Comparison of ENCODE assay signal across 1 cellular context in the genomic region with DNA sequence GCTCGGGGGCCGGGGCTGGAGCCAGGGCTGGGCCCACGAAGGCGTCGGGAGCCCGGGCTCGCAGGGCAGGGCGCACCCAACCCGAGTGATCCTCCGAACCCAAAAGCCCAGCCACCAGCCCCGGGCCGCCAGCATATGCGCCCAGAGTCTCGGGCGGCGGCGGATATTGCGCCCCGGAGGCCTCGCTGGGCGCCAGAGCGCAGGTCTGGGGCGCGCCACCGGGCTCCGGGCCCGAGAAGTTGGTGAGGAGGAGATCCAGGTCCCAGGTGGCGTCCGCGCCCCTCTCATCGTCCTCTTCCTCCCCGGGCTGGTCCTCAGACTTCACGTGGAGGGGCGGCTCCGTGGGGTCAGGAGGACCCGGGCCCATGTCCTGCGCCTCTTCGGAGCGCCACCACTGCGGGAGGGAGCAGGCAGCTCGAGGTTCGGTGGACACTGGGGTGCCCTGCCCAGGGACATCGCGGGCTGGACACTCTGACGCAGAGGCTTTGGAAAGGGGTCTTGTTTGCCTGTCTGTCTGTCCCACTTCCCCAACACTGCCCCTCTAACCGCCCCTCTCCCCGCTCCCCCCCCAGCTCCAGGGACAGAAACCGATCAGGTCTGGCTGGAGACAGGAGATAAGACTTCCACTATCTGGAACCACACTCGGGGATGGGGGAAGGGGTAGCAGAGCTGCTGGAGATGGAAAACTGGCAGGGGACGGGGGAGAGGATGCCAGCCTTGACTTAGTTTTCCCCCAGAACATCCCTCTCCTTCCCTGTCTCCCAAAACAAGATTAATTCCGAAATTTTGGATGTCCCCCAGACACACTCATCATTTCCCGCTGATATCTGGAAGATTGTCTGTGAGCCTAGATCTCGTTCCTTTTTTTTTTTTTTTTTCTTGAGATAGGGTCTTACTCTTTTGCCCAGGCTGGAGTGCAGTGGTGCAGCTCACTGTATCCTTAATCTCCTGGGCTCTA.
TF ChIP-seq lines count a peak whose summit lies in the region.

No MANE protein-coding gene starts in this region.

TF ChIP-seq in IMR-90, 13 proteins besides CTCF, POLR2A, EP300 and RAD21 (continued from another document):
- TF ChIP-seq BHLHE40 (IDR thresholded peaks at IDR 0.05; ENCODE audit: low read depth, low read length) (no peak), MAZ (IDR thresholded peaks at IDR 0.05; ENCODE audit: borderline replicate concordance, low read depth, low read length) (no peak), FOS (IDR thresholded peaks at IDR 0.05; ENCODE audit: low read depth, low read length) (no peak), SMC3 (IDR thresholded peaks at IDR 0.05; ENCODE audit: low read depth, low read length) (no peak), RCOR1 (IDR thresholded peaks at IDR 0.05; ENCODE audit: insufficient replicate concordance, low read length) (no peak), MAFK (IDR thresholded peaks at IDR 0.05; ENCODE audit: low read depth, low read length) (no peak), CHD1 (IDR thresholded peaks at IDR 0.05; ENCODE audit: low read depth, low read length) (no peak)
- TF ChIP-seq, protein P1, sequence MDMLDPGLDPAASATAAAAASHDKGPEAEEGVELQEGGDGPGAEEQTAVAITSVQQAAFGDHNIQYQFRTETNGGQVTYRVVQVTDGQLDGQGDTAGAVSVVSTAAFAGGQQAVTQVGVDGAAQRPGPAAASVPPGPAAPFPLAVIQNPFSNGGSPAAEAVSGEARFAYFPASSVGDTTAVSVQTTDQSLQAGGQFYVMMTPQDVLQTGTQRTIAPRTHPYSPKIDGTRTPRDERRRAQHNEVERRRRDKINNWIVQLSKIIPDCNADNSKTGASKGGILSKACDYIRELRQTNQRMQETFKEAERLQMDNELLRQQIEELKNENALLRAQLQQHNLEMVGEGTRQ (IDR thresholded peaks at IDR 0.05; ENCODE audit: low read depth, low read length) = no peak
